Comparison of ENCODE assay signal across 19 cellular contexts in genomic region chr19:4705413-4706131, GRCh38. TPM values are rescaled to one million over a fixed set of nuclear protein-coding genes. Genes with fewer than 3 reads are reported as not detected.
DNase-seq lines count a peak whose midpoint lies in the region; ATAC-seq and TF ChIP-seq lines count a peak whose summit lies in the region.
"Had no signal": no experiment of that assay in that cellular context is flagged by ENCODE, and none has a peak within 500 bp of the region (broad histone marks: within the 10 kb centered on the region; RNA-seq: fewer than 3 reads in every experiment).

No MANE protein-coding gene starts in this region.

- H3K4me1 Mint-ChIP-seq in activated CD8-positive, alpha-beta memory T cell treated with anti-CD3 and anti-CD28 coated beads, Interleukin-2, amount 10 ng/mL, durations not matched to agents 7 days and 5 days = peaks cover 19% of the 10 kb centered on the region
- H3K4me1 Mint-ChIP-seq in type B pancreatic cell (ENCODE audit: unreplicated experiment) = no peaks in the 10 kb centered on the region

- H3K27ac ChIP-seq in stomach = peak overlapping the region; percentile 20 to 85 (median 60)
- H3K27ac ChIP-seq: VCaP had no signal

- no peak for TF ChIP-seq EP300 in stomach (IDR thresholded peaks at IDR 0.05)

- H3K4me3 ChIP-seq in fibroblast of mammary gland (ENCODE audit: control insufficient read depth, low read depth, low read length) (no peak overlapping the region), mucosa of descending colon (no peak overlapping the region), stomach (no peak overlapping the region)

- H3K36me3 Mint-ChIP-seq in activated CD8-positive, alpha-beta memory T cell treated with anti-CD3 and anti-CD28 coated beads, Interleukin-2, amount 10 ng/mL, durations not matched to agents 7 days and 5 days = peaks cover 30% of the 10 kb centered on the region
- H3K36me3 Mint-ChIP-seq in type B pancreatic cell = peaks cover 5% of the 10 kb centered on the region
- H3K36me3 Mint-ChIP-seq: activated naive CD8-positive, alpha-beta T cell had no signal

- no peaks in the 10 kb centered on the region for H3K27me3 ChIP-seq in stomach

- ATAC-seq in activated CD8-positive, alpha-beta memory T cell treated with anti-CD3 and anti-CD28 coated beads, Interleukin-2, amount 10 ng/mL, durations not matched to agents 7 days and 5 days = no peak
- ATAC-seq in mucosa of descending colon (peak; percentile 71), HG03108 (IDR thresholded peaks at IDR 0.05; ENCODE audit: unreplicated experiment) (no peak), GM19467 (IDR thresholded peaks at IDR 0.05; ENCODE audit: unreplicated experiment) (no peak)

- no peak overlapping the region for H3K4me3 Mint-ChIP-seq in activated CD8-positive, alpha-beta memory T cell treated with anti-CD3 and anti-CD28 coated beads, Interleukin-2, amount 10 ng/mL, durations not matched to agents 7 days and 5 days
- H3K4me3 Mint-ChIP-seq in type B pancreatic cell = no peak overlapping the region
- H3K4me3 Mint-ChIP-seq: activated CD4-positive, alpha-beta memory T cell treated with anti-CD3 and anti-CD28 coated beads for 36 hours; activated naive CD8-positive, alpha-beta T cell had no signal

- H3K4me1 ChIP-seq in mucosa of descending colon (ENCODE audit: low read depth) (peaks cover 9% of the 10 kb centered on the region), stomach (peaks cover 47 to 58% (median 51%) of the 10 kb centered on the region in 4 donors)

- H3K36me3 ChIP-seq in mucosa of descending colon (ENCODE audit: low read depth) (peaks cover 10% of the 10 kb centered on the region), stomach (peaks cover 41 to 84% (median 73%) of the 10 kb centered on the region in 4 donors)

- 59 to 71% (median 66%) methylated on average over 16 to 19 of the region's 19 CpGs for WGBS in stomach, 5 donors

- H3K9me3 ChIP-seq in mucosa of descending colon = no peaks in the 10 kb centered on the region
- H3K9me3 ChIP-seq in stomach = no peaks in the 10 kb centered on the region

- intact Hi-C loops in mucosa of descending colon (cut with DNase I, micrococcal nuclease) (no loop called here), stomach (cut with DNase I; ENCODE audit: low total_unique reads) (no loop called here)

- H3K27me3 Mint-ChIP-seq in activated CD8-positive, alpha-beta memory T cell treated with anti-CD3 and anti-CD28 coated beads, Interleukin-2, amount 10 ng/mL, durations not matched to agents 7 days and 5 days = no peaks in the 10 kb centered on the region
- H3K27me3 Mint-ChIP-seq in type B pancreatic cell = no peaks in the 10 kb centered on the region
- H3K27me3 Mint-ChIP-seq: activated CD4-positive, alpha-beta memory T cell treated with anti-CD3 and anti-CD28 coated beads for 36 hours; activated naive CD8-positive, alpha-beta T cell had no signal

- TF ChIP-seq POLR2A in stomach (IDR thresholded peaks at IDR 0.05) = no peak

- no peak for DNase-seq in activated CD8-positive, alpha-beta memory T cell treated with anti-CD3 and anti-CD28 coated beads, Interleukin-2, amount 10 ng/mL, durations not matched to agents 7 days and 5 days
- no peak for DNase-seq in activated CD8-positive, alpha-beta memory T cell treated with anti-CD3 and anti-CD28 coated beads, Interleukin-2, amount 50 U/mL, for 4 hours
- DNase-seq in fibroblast of mammary gland (ENCODE audit: low read depth) = peak; percentile 30
- DNase-seq in mucosa of descending colon = peak in 1 of 3 donors; percentile 50
- no peak for DNase-seq in stomach
- no peak for DNase-seq in type B pancreatic cell (ENCODE audit: extremely low spot score, unreplicated experiment)
- DNase-seq: activated CD4-positive, alpha-beta memory T cell treated with anti-CD3 and anti-CD28 coated beads for 36 hours; activated T-cell treated with anti-CD3 and anti-CD28 coated beads, Interleukin-2, amount 50 U/mL, for 48 hours; C1 segment of cervical spinal cord; DMS79; head of caudate nucleus; NCI-H1694; NCI-H345; nucleus accumbens; RPMI8226 had no signal

- H3K27ac Mint-ChIP-seq in activated CD8-positive, alpha-beta memory T cell treated with anti-CD3 and anti-CD28 coated beads, Interleukin-2, amount 10 ng/mL, durations not matched to agents 7 days and 5 days = peak overlapping the region; percentile 12
- no peak overlapping the region for H3K27ac Mint-ChIP-seq in type B pancreatic cell
- H3K27ac Mint-ChIP-seq: activated CD4-positive, alpha-beta memory T cell treated with anti-CD3 and anti-CD28 coated beads for 36 hours; activated naive CD8-positive, alpha-beta T cell had no signal

- TF ChIP-seq CTCF in fibroblast of mammary gland (conservative IDR thresholded peaks at IDR 0.05; ENCODE audit: control insufficient read depth, insufficient read depth, low read depth, low read length) = no peak
- no peak for TF ChIP-seq CTCF in mucosa of descending colon (IDR thresholded peaks at IDR 0.05)
- no peak for TF ChIP-seq CTCF in stomach (IDR thresholded peaks at IDR 0.05)
- TF ChIP-seq CTCF in type B pancreatic cell (conservative IDR thresholded peaks at IDR 0.05) = no peak

- H3K9me3 Mint-ChIP-seq in activated CD8-positive, alpha-beta memory T cell treated with anti-CD3 and anti-CD28 coated beads, Interleukin-2, amount 10 ng/mL, durations not matched to agents 7 days and 5 days (ENCODE audit: low read depth) = no peaks in the 10 kb centered on the region
- H3K9me3 Mint-ChIP-seq in type B pancreatic cell = no peaks in the 10 kb centered on the region
- H3K9me3 Mint-ChIP-seq: activated CD4-positive, alpha-beta memory T cell treated with anti-CD3 and anti-CD28 coated beads for 36 hours had no signal

- CTCF ChIA-PET in activated CD8-positive, alpha-beta memory T cell treated with anti-CD3 and anti-CD28 coated beads, Interleukin-2, amount 10 ng/mL, durations not matched to agents 7 days and 5 days (lab: Charles Lee) = no interaction called here

RNA-seq across cellular contexts. Expression of gene DPP9, which starts 18.1 kb away (rescaled TPM):
- 10 to 100 TPM; 92.5 to 98.0 TPM for total RNA-seq in activated CD8-positive, alpha-beta memory T cell treated with anti-CD3 and anti-CD28 coated beads, Interleukin-2, amount 10 ng/mL, durations not matched to agents 7 days and 5 days
- total RNA-seq in mucosa of descending colon (10 to 100 TPM; 67.8 to 89.3 (median 74.0) TPM), stomach (100 to 1,000 TPM in 2 of 5 donors, 10 to 100 TPM in 3; 24.6 to 178 (median 82.1) TPM), type B pancreatic cell (ENCODE audit: low replicate concordance) (42.9 and 47.8 TPM in 2 replicates)
- 10 to 100 TPM; 18.7 to 30.2 (median 24.6) TPM for polyA plus RNA-seq in stomach

RNA-seq across cellular contexts. Expression of gene MYDGF, which starts 35.4 kb away (rescaled TPM):
- total RNA-seq in activated CD8-positive, alpha-beta memory T cell treated with anti-CD3 and anti-CD28 coated beads, Interleukin-2, amount 10 ng/mL, durations not matched to agents 7 days and 5 days = 10 to 100 TPM; 47.7 to 60.8 TPM
- total RNA-seq in mucosa of descending colon = 10 to 100 TPM; 50.2 to 85.9 (median 54.8) TPM
- 10 to 100 TPM; 41.4 to 77.5 (median 71.3) TPM for total RNA-seq in stomach
- 10 to 100 TPM; 66.4 to 86.6 (median 75.3) TPM for polyA plus RNA-seq in stomach
- total RNA-seq in type B pancreatic cell (ENCODE audit: low replicate concordance) = 57.5 and 63.7 TPM in 2 replicates
